ENCODE assay signal across 1 cellular context in the genomic region with DNA sequence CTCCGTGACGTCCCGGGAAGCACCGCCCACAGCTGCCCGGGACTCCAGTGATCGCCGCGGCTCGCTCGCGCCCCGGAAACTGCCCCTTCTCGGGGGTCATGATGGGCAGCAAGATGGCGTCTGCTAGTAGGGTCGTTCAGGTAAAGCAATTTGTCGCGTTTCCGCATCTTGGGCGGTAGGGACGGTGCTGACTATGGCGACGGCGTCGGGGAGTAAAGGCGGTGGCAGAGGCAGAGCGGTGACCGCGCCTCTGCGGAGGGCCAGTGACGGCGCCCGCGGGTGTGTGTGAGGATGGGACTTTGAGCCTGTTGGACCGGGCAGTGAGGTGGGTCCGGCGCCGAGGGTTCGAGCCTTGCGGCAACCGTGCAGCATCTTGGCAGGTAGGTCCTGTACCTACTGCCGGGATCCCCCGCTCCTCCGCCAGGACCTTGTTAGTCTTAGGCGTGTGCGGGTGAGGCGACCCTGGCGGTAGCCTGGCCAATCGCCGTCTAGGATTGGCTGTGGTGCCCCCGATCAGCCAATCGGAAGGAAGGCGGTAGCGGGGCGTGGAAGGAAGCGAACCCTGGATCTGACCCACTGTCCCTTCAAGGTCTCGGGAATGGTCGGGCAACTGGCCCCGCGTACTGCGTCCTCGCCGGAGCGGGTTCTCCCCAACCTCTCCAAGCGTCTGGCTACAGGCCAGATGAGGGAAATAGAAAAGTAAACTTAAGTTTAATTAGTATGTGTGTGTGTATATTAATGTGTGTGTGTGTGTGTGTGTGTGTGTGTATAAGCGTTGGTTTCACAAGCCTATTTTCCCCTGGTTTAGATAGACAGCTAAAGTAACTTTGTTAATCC.
TF ChIP-seq lines count a peak whose summit lies in the region.

No MANE protein-coding gene starts in this region.

TF ChIP-seq in HepG2, 621 proteins besides CTCF, POLR2A, EP300 and RAD21 (continued from another document and continues in another):
- TF ChIP-seq ZNF512B (CRISPR knock-in tag; IDR thresholded peaks at IDR 0.05; ENCODE audit: borderline replicate concordance): no peak
- TF ChIP-seq, protein P1, sequence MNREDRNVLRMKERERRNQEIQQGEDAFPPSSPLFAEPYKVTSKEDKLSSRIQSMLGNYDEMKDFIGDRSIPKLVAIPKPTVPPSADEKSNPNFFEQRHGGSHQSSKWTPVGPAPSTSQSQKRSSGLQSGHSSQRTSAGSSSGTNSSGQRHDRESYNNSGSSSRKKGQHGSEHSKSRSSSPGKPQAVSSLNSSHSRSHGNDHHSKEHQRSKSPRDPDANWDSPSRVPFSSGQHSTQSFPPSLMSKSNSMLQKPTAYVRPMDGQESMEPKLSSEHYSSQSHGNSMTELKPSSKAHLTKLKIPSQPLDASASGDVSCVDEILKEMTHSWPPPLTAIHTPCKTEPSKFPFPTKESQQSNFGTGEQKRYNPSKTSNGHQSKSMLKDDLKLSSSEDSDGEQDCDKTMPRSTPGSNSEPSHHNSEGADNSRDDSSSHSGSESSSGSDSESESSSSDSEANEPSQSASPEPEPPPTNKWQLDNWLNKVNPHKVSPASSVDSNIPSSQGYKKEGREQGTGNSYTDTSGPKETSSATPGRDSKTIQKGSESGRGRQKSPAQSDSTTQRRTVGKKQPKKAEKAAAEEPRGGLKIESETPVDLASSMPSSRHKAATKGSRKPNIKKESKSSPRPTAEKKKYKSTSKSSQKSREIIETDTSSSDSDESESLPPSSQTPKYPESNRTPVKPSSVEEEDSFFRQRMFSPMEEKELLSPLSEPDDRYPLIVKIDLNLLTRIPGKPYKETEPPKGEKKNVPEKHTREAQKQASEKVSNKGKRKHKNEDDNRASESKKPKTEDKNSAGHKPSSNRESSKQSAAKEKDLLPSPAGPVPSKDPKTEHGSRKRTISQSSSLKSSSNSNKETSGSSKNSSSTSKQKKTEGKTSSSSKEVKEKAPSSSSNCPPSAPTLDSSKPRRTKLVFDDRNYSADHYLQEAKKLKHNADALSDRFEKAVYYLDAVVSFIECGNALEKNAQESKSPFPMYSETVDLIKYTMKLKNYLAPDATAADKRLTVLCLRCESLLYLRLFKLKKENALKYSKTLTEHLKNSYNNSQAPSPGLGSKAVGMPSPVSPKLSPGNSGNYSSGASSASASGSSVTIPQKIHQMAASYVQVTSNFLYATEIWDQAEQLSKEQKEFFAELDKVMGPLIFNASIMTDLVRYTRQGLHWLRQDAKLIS (CRISPR knock-in tag; IDR thresholded peaks at IDR 0.05): no peak
- TF ChIP-seq, protein P2, sequence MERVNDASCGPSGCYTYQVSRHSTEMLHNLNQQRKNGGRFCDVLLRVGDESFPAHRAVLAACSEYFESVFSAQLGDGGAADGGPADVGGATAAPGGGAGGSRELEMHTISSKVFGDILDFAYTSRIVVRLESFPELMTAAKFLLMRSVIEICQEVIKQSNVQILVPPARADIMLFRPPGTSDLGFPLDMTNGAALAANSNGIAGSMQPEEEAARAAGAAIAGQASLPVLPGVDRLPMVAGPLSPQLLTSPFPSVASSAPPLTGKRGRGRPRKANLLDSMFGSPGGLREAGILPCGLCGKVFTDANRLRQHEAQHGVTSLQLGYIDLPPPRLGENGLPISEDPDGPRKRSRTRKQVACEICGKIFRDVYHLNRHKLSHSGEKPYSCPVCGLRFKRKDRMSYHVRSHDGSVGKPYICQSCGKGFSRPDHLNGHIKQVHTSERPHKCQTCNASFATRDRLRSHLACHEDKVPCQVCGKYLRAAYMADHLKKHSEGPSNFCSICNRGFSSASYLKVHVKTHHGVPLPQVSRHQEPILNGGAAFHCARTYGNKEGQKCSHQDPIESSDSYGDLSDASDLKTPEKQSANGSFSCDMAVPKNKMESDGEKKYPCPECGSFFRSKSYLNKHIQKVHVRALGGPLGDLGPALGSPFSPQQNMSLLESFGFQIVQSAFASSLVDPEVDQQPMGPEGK (CRISPR knock-in tag; IDR thresholded peaks at IDR 0.05): peak; percentile 67
- TF ChIP-seq NCOA5 (CRISPR knock-in tag; IDR thresholded peaks at IDR 0.05): no peak
- TF ChIP-seq ZNF563 (CRISPR knock-in tag; IDR thresholded peaks at IDR 0.05): peak; percentile 52; the same call in 1 of the 2 replicates
- TF ChIP-seq ZFYVE20 (CRISPR knock-in tag; IDR thresholded peaks at IDR 0.05; ENCODE audit: borderline replicate concordance, low read depth): no peak
- peak; percentile 92 for TF ChIP-seq DMAP1 (CRISPR knock-in tag; IDR thresholded peaks at IDR 0.05)
- no peak for TF ChIP-seq ZNF790 (CRISPR knock-in tag; IDR thresholded peaks at IDR 0.05; ENCODE audit: borderline replicate concordance)
- no peak; the same call in 1 of the 2 replicates for TF ChIP-seq DNMT3B (CRISPR knock-in tag; conservative IDR thresholded peaks at IDR 0.05)
- TF ChIP-seq ZBTB7B (CRISPR knock-in tag; IDR thresholded peaks at IDR 0.05): peak; percentile 88
- TF ChIP-seq EHMT2 (IDR thresholded peaks at IDR 0.05; ENCODE audit: borderline replicate concordance, low read depth, low read length): no peak
- peak; percentile 27; the same call in 1 of the 2 replicates for TF ChIP-seq NCOA2 (CRISPR knock-in tag; IDR thresholded peaks at IDR 0.05)
- TF ChIP-seq ZNF598 (CRISPR knock-in tag; IDR thresholded peaks at IDR 0.05; ENCODE audit: borderline replicate concordance): peak; percentile 98; the same call in 1 of the 2 replicates
- 0 out of 2 replicates have a peak, but pooled peaks have one; percentile 28 for TF ChIP-seq NFAT5 (CRISPR knock-in tag; IDR thresholded peaks at IDR 0.05)
- TF ChIP-seq, protein P3, sequence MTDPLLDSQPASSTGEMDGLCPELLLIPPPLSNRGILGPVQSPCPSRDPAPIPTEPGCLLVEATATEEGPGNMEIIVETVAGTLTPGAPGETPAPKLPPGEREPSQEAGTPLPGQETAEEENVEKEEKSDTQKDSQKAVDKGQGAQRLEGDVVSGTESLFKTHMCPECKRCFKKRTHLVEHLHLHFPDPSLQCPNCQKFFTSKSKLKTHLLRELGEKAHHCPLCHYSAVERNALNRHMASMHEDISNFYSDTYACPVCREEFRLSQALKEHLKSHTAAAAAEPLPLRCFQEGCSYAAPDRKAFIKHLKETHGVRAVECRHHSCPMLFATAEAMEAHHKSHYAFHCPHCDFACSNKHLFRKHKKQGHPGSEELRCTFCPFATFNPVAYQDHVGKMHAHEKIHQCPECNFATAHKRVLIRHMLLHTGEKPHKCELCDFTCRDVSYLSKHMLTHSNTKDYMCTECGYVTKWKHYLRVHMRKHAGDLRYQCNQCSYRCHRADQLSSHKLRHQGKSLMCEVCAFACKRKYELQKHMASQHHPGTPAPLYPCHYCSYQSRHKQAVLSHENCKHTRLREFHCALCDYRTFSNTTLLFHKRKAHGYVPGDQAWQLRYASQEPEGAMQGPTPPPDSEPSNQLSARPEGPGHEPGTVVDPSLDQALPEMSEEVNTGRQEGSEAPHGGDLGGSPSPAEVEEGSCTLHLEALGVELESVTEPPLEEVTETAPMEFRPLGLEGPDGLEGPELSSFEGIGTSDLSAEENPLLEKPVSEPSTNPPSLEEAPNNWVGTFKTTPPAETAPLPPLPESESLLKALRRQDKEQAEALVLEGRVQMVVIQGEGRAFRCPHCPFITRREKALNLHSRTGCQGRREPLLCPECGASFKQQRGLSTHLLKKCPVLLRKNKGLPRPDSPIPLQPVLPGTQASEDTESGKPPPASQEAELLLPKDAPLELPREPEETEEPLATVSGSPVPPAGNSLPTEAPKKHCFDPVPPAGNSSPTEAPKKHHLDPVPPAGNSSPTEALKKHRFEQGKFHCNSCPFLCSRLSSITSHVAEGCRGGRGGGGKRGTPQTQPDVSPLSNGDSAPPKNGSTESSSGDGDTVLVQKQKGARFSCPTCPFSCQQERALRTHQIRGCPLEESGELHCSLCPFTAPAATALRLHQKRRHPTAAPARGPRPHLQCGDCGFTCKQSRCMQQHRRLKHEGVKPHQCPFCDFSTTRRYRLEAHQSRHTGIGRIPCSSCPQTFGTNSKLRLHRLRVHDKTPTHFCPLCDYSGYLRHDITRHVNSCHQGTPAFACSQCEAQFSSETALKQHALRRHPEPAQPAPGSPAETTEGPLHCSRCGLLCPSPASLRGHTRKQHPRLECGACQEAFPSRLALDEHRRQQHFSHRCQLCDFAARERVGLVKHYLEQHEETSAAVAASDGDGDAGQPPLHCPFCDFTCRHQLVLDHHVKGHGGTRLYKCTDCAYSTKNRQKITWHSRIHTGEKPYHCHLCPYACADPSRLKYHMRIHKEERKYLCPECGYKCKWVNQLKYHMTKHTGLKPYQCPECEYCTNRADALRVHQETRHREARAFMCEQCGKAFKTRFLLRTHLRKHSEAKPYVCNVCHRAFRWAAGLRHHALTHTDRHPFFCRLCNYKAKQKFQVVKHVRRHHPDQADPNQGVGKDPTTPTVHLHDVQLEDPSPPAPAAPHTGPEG (CRISPR knock-in tag; IDR thresholded peaks at IDR 0.05): no peak
- TF ChIP-seq RAD51 (IDR thresholded peaks at IDR 0.05; ENCODE audit: borderline replicate concordance): no peak
- TF ChIP-seq ZNF879 (CRISPR knock-in tag; IDR thresholded peaks at IDR 0.05): no peak
- peak; percentile 48; the same call in 1 of the 2 replicates for TF ChIP-seq DMTF1 (CRISPR knock-in tag; IDR thresholded peaks at IDR 0.05)
